2 cellular contexts compared by ENCODE assay signal in genomic region chr9:137034709-137035506, GRCh38.
TF ChIP-seq lines count a peak whose summit lies in the region.

No MANE protein-coding gene starts in this region.

TF ChIP-seq in HEK293T, 16 proteins besides CTCF, POLR2A, EP300 and RAD21:
- no peak for TF ChIP-seq ZNF384 (IDR thresholded peaks at IDR 0.05)
- no peak for TF ChIP-seq NFRKB (IDR thresholded peaks at IDR 0.05)
- TF ChIP-seq SUZ12 (IDR thresholded peaks at IDR 0.05): no peak
- no peak for TF ChIP-seq ELF4 (IDR thresholded peaks at IDR 0.05)
- TF ChIP-seq PKNOX1 (IDR thresholded peaks at IDR 0.05): no peak
- TF ChIP-seq FOXA1 (IDR thresholded peaks at IDR 0.05): no peak
- no peak for TF ChIP-seq BHLHE40 (IDR thresholded peaks at IDR 0.05; ENCODE audit: borderline replicate concordance)
- TF ChIP-seq SP1 (IDR thresholded peaks at IDR 0.05): no peak
- no peak for TF ChIP-seq TARDBP (IDR thresholded peaks at IDR 0.05)
- TF ChIP-seq FOXK2 (IDR thresholded peaks at IDR 0.05): no peak
- no peak for TF ChIP-seq FOXM1 (IDR thresholded peaks at IDR 0.05; ENCODE audit: borderline replicate concordance)
- no peak for TF ChIP-seq CTBP1 (IDR thresholded peaks at IDR 0.05; ENCODE audit: borderline replicate concordance)
- TF ChIP-seq HDGF (IDR thresholded peaks at IDR 0.05; ENCODE audit: borderline replicate concordance): no peak
- TF ChIP-seq L3MBTL2 (conservative IDR thresholded peaks at IDR 0.05): no peak
- TF ChIP-seq ARNT (IDR thresholded peaks at IDR 0.05): no peak
- TF ChIP-seq LEF1 (IDR thresholded peaks at IDR 0.05; ENCODE audit: borderline replicate concordance): no peak

TF ChIP-seq in GM12878, 131 proteins besides CTCF, POLR2A, EP300 and RAD21 (continues in another document):
- TF ChIP-seq IKZF1 (conservative IDR thresholded peaks at IDR 0.05) (peak; percentile 78), HDGF (IDR thresholded peaks at IDR 0.05) (0 out of 2 replicates have a peak, but pooled peaks have one; percentile 57), REST (IDR thresholded peaks at IDR 0.05; ENCODE audit: low read depth, low read length) (no peak), ESRRA (IDR thresholded peaks at IDR 0.05; ENCODE audit: low read length) (no peak), SIN3A (IDR thresholded peaks at IDR 0.05; ENCODE audit: low read depth, low read length) (no peak), MEF2B (IDR thresholded peaks at IDR 0.05; ENCODE audit: partially characterized antibody, poor library complexity, severe bottlenecking) (peak; percentile 46), STAT1 (conservative IDR thresholded peaks at IDR 0.05) (no peak), BMI1 (IDR thresholded peaks at IDR 0.05; ENCODE audit: borderline replicate concordance) (no peak), KDM1A (IDR thresholded peaks at IDR 0.05; ENCODE audit: borderline replicate concordance) (no peak), TCF3 (IDR thresholded peaks at IDR 0.05; ENCODE audit: borderline replicate concordance, insufficient read depth, low read depth, low read length) (no peak; the same call in 1 of the 2 replicates), NBN (IDR thresholded peaks at IDR 0.05) (peak; percentile 71; the same call in 1 of the 2 replicates), PBX3 (IDR thresholded peaks at IDR 0.05; ENCODE audit: insufficient replicate concordance, low read depth, low read length) (no peak), YY1 (IDR thresholded peaks at IDR 0.05; ENCODE audit: low read depth, low read length) (peak; percentile 81), SMAD1 (IDR thresholded peaks at IDR 0.05; ENCODE audit: low read depth, partially characterized antibody) (no peak), IRF5 (IDR thresholded peaks at IDR 0.05; ENCODE audit: borderline replicate concordance) (no peak), ZSCAN29 (IDR thresholded peaks at IDR 0.05) (no peak), MYC (IDR thresholded peaks at IDR 0.05; ENCODE audit: insufficient read depth, insufficient read length, insufficient replicate concordance, low read length, severe bottlenecking) (no peak), BCL11A (IDR thresholded peaks at IDR 0.05; ENCODE audit: low read depth, low read length) (peak; percentile 63; the same call in 1 of the 2 replicates), PML (IDR thresholded peaks at IDR 0.05; ENCODE audit: low read length) (no peak), STAT3 (IDR thresholded peaks at IDR 0.05; ENCODE audit: low read depth, low read length) (no peak), MXI1 (IDR thresholded peaks at IDR 0.05; ENCODE audit: low read depth, low read length) (no peak), ZBTB40 (IDR thresholded peaks at IDR 0.05; ENCODE audit: borderline replicate concordance) (no peak), RCOR1 (conservative IDR thresholded peaks at IDR 0.05; ENCODE audit: low read depth, low read length) (peak; percentile 78; the same call in 1 of the 2 replicates), EGR1 (IDR thresholded peaks at IDR 0.05; ENCODE audit: borderline replicate concordance in 1 of 2, low read depth in 2 of 2, low read length in 2 of 2) (0 out of 3 replicates have a peak, but pooled peaks of 1 of the 2 experiments have one; percentile 12), TAF1 (IDR thresholded peaks at IDR 0.05; ENCODE audit: borderline replicate concordance, low read depth, low read length) (no peak), ZBTB33 (IDR thresholded peaks at IDR 0.05) (no peak), BHLHE40 (IDR thresholded peaks at IDR 0.05; ENCODE audit: borderline replicate concordance in 1 of 2, low read depth in 2 of 2, low read length in 1 of 2) (peak in 1 of 2 experiments; percentile 41; a peak in 1 of 4 replicates), ATF2 (IDR thresholded peaks at IDR 0.05; ENCODE audit: low read length) (no peak), MTA2 (IDR thresholded peaks at IDR 0.05; ENCODE audit: low read depth) (peak; percentile 67; the same call in 1 of the 2 replicates), CBX5 (IDR thresholded peaks at IDR 0.05; ENCODE audit: low read depth) (no peak), ASH2L (IDR thresholded peaks at IDR 0.05; ENCODE audit: borderline replicate concordance, low read depth) (no peak), ZNF24 (IDR thresholded peaks at IDR 0.05) (no peak), SMC3 (IDR thresholded peaks at IDR 0.05; ENCODE audit: borderline replicate concordance, low read length) (peak; percentile 98), PAX5 (IDR thresholded peaks at IDR 0.05; ENCODE audit: borderline replicate concordance, low read depth, low read length) (peak; percentile 52; the same call in 1 of the 2 replicates), NFIC (IDR thresholded peaks at IDR 0.05; ENCODE audit: low read depth, low read length) (no peak), RAD51 (IDR thresholded peaks at IDR 0.05) (no peak), USF1 (IDR thresholded peaks at IDR 0.05; ENCODE audit: borderline replicate concordance, extremely low read length, insufficient read depth, low read depth, low read length) (no peak), BACH1 (IDR thresholded peaks at IDR 0.05; ENCODE audit: borderline replicate concordance) (peak; percentile 60; the same call in 1 of the 2 replicates), ZZZ3 (IDR thresholded peaks at IDR 0.05; ENCODE audit: control insufficient read depth, insufficient read length, low read depth) (no peak), RUNX3 (IDR thresholded peaks at IDR 0.05; ENCODE audit: low read length) (peak; percentile 43; the same call in 1 of the 2 replicates), ZBTB4 (CRISPR knock-in tag; IDR thresholded peaks at IDR 0.05) (no peak)
